In genomic region chr19:3094638-3095374, GRCh38 we compare ENCODE assay signal across 8 cellular contexts. TPM values are rescaled to one million over a fixed set of nuclear protein-coding genes. Genes with fewer than 3 reads are reported as not detected.
DNase-seq lines count a peak whose midpoint lies in the region; ATAC-seq and TF ChIP-seq lines count a peak whose summit lies in the region.

No MANE protein-coding gene starts in this region.

- 0% methylated on average over 2 of the region's 48 CpGs for WGBS in right lobe of liver (ENCODE audit: insufficient coverage, low coverage, low lambda C conversion rate, missing lambda C conversion rate)
- 0% methylated on average over 7 of the region's 48 CpGs for WGBS in suprapubic skin

- H3K27me3 ChIP-seq in OCI-LY1 (ENCODE audit: insufficient read depth, low read length), result peaks cover 6% of the 10 kb centered on the region; the same call in 1 of the 2 replicates
- no peaks in the 10 kb centered on the region for H3K27me3 ChIP-seq in right lobe of liver
- no peaks in the 10 kb centered on the region for H3K27me3 ChIP-seq in suprapubic skin

- no peak for TF ChIP-seq CTCF in OCI-LY1 (IDR thresholded peaks at IDR 0.05; ENCODE audit: low read length)
- TF ChIP-seq CTCF in astrocyte of the spinal cord (IDR thresholded peaks at IDR 0.05; ENCODE audit: low read depth, low read length), result no peak
- no peak for TF ChIP-seq CTCF in right lobe of liver (IDR thresholded peaks at IDR 0.05)
- no peak for TF ChIP-seq CTCF in suprapubic skin (IDR thresholded peaks at IDR 0.05)

- no peaks in the 10 kb centered on the region for H4K20me1 ChIP-seq in OCI-LY1 (ENCODE audit: insufficient read depth, low read length)

- no peak overlapping the region for H2AFZ ChIP-seq in OCI-LY1 (ENCODE audit: low read length)

- H3K9me3 ChIP-seq in OCI-LY1 (ENCODE audit: low read length), result no peaks in the 10 kb centered on the region
- H3K9me3 ChIP-seq in right lobe of liver, result no peaks in the 10 kb centered on the region
- H3K9me3 ChIP-seq in suprapubic skin, result no peaks in the 10 kb centered on the region

- no peak for ATAC-seq in right lobe of liver
- ATAC-seq in HG03025 (IDR thresholded peaks at IDR 0.05; ENCODE audit: low FRiP score, unreplicated experiment), result no peak

- no peaks in the 10 kb centered on the region for H3K36me3 ChIP-seq in OCI-LY1 (ENCODE audit: insufficient read depth, low read length)
- H3K36me3 ChIP-seq in right lobe of liver, result no peaks in the 10 kb centered on the region
- no peaks in the 10 kb centered on the region for H3K36me3 ChIP-seq in suprapubic skin

- H3K79me2 ChIP-seq in OCI-LY1 (ENCODE audit: insufficient read depth, low read length), result no peaks in the 10 kb centered on the region

- TF ChIP-seq EP300 in suprapubic skin (IDR thresholded peaks at IDR 0.05), result no peak

- DNase-seq in stimulated activated CD4-positive, alpha-beta T cell treated with anti-CD3 and anti-CD28 coated beads, Interleukin-12 subunit alpha, Interleukin-12 subunit beta, amount 100 ng/mL, for 4 hours, result peak; percentile 25
- no peak for DNase-seq in stimulated activated CD4-positive, alpha-beta T cell treated with anti-CD3 and anti-CD28 coated beads, Interleukin-4, amount 100 ng/mL, for 24 hours
- DNase-seq in astrocyte of the spinal cord (ENCODE audit: low read depth, low spot score), result peak; percentile 9
- DNase-seq in right lobe of liver, result peak in 2 of 3 donors; percentile 54 to 60
- DNase-seq in suprapubic skin (ENCODE audit: low spot score in 2 of 2), result peak; percentile 76 to 79
- DNase-seq in midbrain (lab: John Stamatoyannopoulos, UW), result no peak

- TF ChIP-seq POLR2A in right lobe of liver (IDR thresholded peaks at IDR 0.05) (no peak), suprapubic skin (IDR thresholded peaks at IDR 0.05) (no peak)

- H3F3A ChIP-seq in OCI-LY1 (ENCODE audit: insufficient read depth, low read length), result no peaks in the 10 kb centered on the region

- peak overlapping the region; percentile 75 for H3K9ac ChIP-seq in OCI-LY1 (ENCODE audit: low read length)

- intact Hi-C loops in right lobe of liver (cut with DNase I), result no loop called here

- peak overlapping the region; percentile 97 for H3K4me2 ChIP-seq in OCI-LY1 (ENCODE audit: low read length)

- H3K27ac ChIP-seq in OCI-LY1 (ENCODE audit: low read depth, low read length, poor library complexity, severe bottlenecking), result no peak overlapping the region
- peak overlapping the region; percentile 60 to 76 (median 60) for H3K27ac ChIP-seq in right lobe of liver
- peak overlapping the region; percentile 89 for H3K27ac ChIP-seq in suprapubic skin

- H3K4me1 ChIP-seq in OCI-LY1 (ENCODE audit: insufficient read depth, low read length, severe bottlenecking) (peaks cover 16% of the 10 kb centered on the region), right lobe of liver (peaks cover 0 to 39% (median 15%) of the 10 kb centered on the region in 4 donors), suprapubic skin (peaks cover 56% of the 10 kb centered on the region)

- H3K4me3 ChIP-seq in OCI-LY1 (ENCODE audit: low read depth, low read length, poor library complexity, severe bottlenecking) (peak overlapping the region; percentile 81), astrocyte of the spinal cord (ENCODE audit: low read depth, low read length) (peak overlapping the region; percentile 77), right lobe of liver (peak overlapping the region; percentile 87 to 93 (median 89)), suprapubic skin (peak overlapping the region; percentile 90)

- in situ Hi-C loops in astrocyte of the spinal cord (cut with HindIII; ENCODE audit: low sequenced_read_pairs), result no loop called here

- H3K9me2 ChIP-seq in OCI-LY1 (ENCODE audit: low read depth, low read length), result no peaks in the 10 kb centered on the region

RNA-seq across cellular contexts. Expression of gene GNA11, which starts 0.6 kb away (rescaled TPM):
- total RNA-seq in right lobe of liver, result 10 to 100 TPM; 19.5 to 28.0 (median 22.4) TPM
- 10 to 100 TPM; 49.9 to 76.2 (median 57.1) TPM for total RNA-seq in suprapubic skin

RNA-seq across cellular contexts. Expression of gene TLE5, which starts 32.5 kb away (rescaled TPM):
- 100 to 1,000 TPM; 119 to 198 (median 152) TPM for total RNA-seq in right lobe of liver
- 100 to 1,000 TPM; 339 to 403 (median 382) TPM for total RNA-seq in suprapubic skin

RNA-seq across cellular contexts. Expression of gene GNA15, which starts 41.0 kb away (rescaled TPM):
- total RNA-seq in right lobe of liver (1 to 10 TPM in 2 of 6 experiments, under 1 TPM in 4; 0.31 to 3.9 (median 0.83) TPM), suprapubic skin (100 to 1,000 TPM in 1 of 4 donors, 10 to 100 TPM in 3; 29.9 to 117 (median 85.0) TPM)

Comparison
In these comparisons a context has a peak if more than half of its experiments do, and no peak if none do; other contexts are left out.
1. DNase-seq: peak in stimulated activated CD4-positive, alpha-beta T cell treated with anti-CD3 and anti-CD28 coated beads, Interleukin-12 subunit alpha, Interleukin-12 subunit beta, amount 100 ng/mL, for 4 hours (single experiment), astrocyte of the spinal cord (single experiment), right lobe of liver (2 of 3) and suprapubic skin (2 of 2); none in stimulated activated CD4-positive, alpha-beta T cell treated with anti-CD3 and anti-CD28 coated beads, Interleukin-4, amount 100 ng/mL, for 24 hours (single experiment) and midbrain (single experiment).
2. RNA of gene GNA15, which starts 41.0 kb away (total RNA-seq): 29.9 to 117 TPM in suprapubic skin; 0.31 to 3.9 TPM in right lobe of liver; every median in the first group is over 4 times any median in the second.
3. Peak in every context shown above with its lines, with median percentiles within 50 percentile points of each other: H3K4me3 ChIP-seq.